Comparison of ENCODE assay signal across 8 cellular contexts in the genomic region with DNA sequence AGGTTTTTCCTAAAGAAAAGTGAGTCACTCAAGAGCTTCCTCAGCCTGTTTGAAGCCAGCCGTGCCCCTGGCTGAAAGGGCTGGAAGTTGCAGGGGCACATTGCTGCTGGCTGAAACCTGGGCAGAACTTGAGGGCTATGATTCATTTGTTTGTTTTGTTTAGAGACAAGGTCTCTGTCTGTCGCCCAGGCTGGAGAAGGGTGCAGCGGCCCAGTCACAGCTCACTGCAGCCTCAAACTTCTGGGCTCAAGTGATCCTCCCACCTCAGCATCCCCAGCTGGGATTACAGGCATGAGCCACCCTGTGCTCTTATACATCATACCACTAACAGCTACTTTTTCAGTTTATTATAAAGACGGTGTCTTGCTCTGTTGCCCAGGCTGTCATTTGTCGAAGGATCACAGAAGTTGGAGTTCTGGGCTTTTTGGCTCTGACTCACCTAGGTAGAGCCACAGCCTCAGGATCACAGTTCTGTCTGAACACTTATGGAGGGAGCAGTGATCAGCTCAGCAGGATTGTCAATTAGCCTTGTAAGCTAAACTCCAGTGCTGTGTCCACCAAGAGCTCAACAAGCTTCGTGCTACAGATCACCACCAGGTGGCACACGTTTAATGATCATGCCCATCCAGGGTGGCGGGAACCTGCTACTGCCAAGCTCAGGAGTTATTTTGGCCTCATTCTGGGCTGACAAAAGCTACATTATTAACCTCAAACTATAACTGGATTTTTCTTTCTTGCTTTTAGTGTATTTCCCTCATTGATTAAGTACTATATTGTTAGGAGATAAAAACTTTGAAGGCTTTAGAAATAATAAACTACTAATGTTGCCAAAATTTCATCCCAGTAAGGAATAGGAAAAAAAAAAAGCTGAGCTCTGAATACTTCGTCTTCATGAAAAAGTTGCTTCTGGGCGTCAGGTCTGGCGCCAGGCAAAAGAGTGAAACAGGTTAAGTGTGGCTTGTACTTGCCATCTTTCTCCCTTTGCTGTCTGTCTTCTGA. TPM values are rescaled to one million over a fixed set of nuclear protein-coding genes. Genes with fewer than 3 reads are reported as not detected.
DNase-seq lines count a peak whose midpoint lies in the region; ATAC-seq, FAIRE-seq and TF ChIP-seq lines count a peak whose summit lies in the region.

No MANE protein-coding gene starts in this region.

- peak; percentile 70 for DNase-seq in COLO668 (lab: John Stamatoyannopoulos, UW; ENCODE audit: unreplicated experiment)
- peak; percentile 70 for DNase-seq in MG63
- peak; percentile 68 to 84 for DNase-seq in SHP77 (lab: John Stamatoyannopoulos, UW)
- peak; percentile 39 for DNase-seq in activated T-helper 9 cell treated with anti-CD3 and anti-CD28 coated beads, Interleukin-2, amount 50 U/mL, for 16 hours (ENCODE audit: low read depth)
- DNase-seq in foreskin melanocyte, result peak; percentile 76
- peak; percentile 52 to 73 (median 60) for DNase-seq in pancreas
- no peak for DNase-seq in vagina (ENCODE audit: extremely low spot score in 2 of 2)

- H3K4me3 ChIP-seq in MG63 (no peak overlapping the region), pancreas (no peak overlapping the region), vagina (no peak overlapping the region)

- H3K9me3 ChIP-seq in MG63, result no peaks in the 10 kb centered on the region
- no peaks in the 10 kb centered on the region for H3K9me3 ChIP-seq in pancreas
- no peaks in the 10 kb centered on the region for H3K9me3 ChIP-seq in vagina

- TF ChIP-seq CTCF in pancreas (IDR thresholded peaks at IDR 0.05), result peak; percentile 48 to 69 (median 58)
- TF ChIP-seq CTCF in vagina (IDR thresholded peaks at IDR 0.05), result peak in 2 of 3 experiments; percentile 40 to 49

- intact Hi-C loops in pancreas (cut with DNase I), result loop anchor here in 1 of 3 donors (5.0 kb wide), 1 partner anchor 280 kb away; no protein-coding TSS in a partner anchor
- intact Hi-C loops in vagina (cut with DNase I), result no loop called here

- no peak for FAIRE-seq in pancreas (lab: Jason Lieb, UNC)

- H3K27ac ChIP-seq in pancreas (no peak overlapping the region), vagina (no peak overlapping the region)

- peak; percentile 80 for ATAC-seq in GM21529 (IDR thresholded peaks at IDR 0.05; ENCODE audit: unreplicated experiment)
- peak; percentile 78 to 98 (median 96) for ATAC-seq in pancreas

- no peaks in the 10 kb centered on the region for H3K27me3 ChIP-seq in MG63
- no peaks in the 10 kb centered on the region for H3K27me3 ChIP-seq in pancreas
- H3K27me3 ChIP-seq in vagina, result no peaks in the 10 kb centered on the region

- H3K36me3 ChIP-seq in MG63 (no peaks in the 10 kb centered on the region), pancreas (no peaks in the 10 kb centered on the region), vagina (no peaks in the 10 kb centered on the region)

- no peak for TF ChIP-seq POLR2A in vagina (IDR thresholded peaks at IDR 0.05)

- H3K4me1 ChIP-seq in pancreas (no peaks in the 10 kb centered on the region), vagina (peaks cover 5% of the 10 kb centered on the region)

- WGBS in pancreas, 2 donors, result 37 to 41% methylated on average over 11 of the region's 11 CpGs

RNA-seq across cellular contexts. Expression of gene ARHGEF33, which starts 57.9 kb away (rescaled TPM):
- total RNA-seq in MG63 (2014; rRNA removed; shearing (Covaris generic); ENCODE audit: low replicate concordance), result 0.05 TPM in 1 of 2 replicates, not detected in the other
- total RNA-seq in pancreas, result under 1 TPM; 0.13 to 0.91 (median 0.40) TPM
- polyA plus RNA-seq in pancreas, result 1 to 10 TPM in 1 of 2 donors, under 1 TPM in 1; 0.53 to 1.6 TPM
- 0.74 TPM for total RNA-seq in vagina

Comparison
In these comparisons a context has a peak if more than half of its experiments do, and no peak if none do; other contexts are left out.
1. DNase-seq: peak in COLO668 (single experiment), MG63 (single experiment), SHP77 (2 of 2), activated T-helper 9 cell treated with anti-CD3 and anti-CD28 coated beads, Interleukin-2, amount 50 U/mL, for 16 hours (single experiment), foreskin melanocyte (single experiment) and pancreas (6 of 6); none in vagina (0 of 2).